In the genomic region with DNA sequence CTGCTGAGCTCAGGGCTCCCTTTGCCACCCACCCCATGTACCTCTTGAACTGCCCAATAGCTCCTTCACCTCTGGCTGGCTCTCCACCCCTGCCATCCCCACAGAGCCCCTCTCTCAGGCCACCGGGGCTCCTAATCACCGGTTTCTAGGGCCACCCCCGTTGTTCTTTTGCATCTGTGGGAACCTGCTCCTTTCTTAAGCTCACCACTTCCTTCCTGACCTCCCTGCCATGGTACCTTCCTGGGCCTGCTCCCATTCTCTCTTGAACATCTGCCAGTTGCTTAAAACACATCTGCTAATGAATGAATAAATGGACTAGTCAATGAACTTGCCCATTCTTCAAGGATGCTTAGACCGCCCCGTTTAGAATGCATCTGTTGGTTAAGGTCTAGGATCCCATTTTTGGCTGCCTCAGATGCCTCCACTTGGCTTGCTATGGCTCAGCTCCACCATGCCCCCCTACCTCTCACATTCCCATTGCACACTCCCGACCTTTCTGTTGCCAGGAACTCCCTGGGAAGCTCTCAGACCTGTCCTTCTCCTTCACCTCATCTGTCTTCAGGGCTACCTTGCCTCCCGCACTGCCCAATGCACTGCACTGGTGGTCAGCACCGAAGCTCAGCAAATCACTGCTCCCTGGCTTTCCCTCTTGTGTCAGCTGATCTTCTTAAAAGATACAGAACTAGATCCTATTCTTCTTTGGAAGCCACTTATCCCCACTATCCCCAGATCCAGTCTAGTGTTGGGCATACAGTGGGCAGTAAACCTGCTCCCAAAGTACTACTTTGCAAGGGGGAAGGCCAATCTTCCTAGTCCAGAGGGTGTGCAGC, we compare ENCODE assay signal across 10 cellular contexts. TPM values are rescaled to one million over a fixed set of nuclear protein-coding genes. Genes with fewer than 3 reads are reported as not detected.
A peak's percentile ranks its signal among the peaks of the same experiment; 100 is the strongest.
DNase-seq lines count a peak whose midpoint lies in the region; ATAC-seq, FAIRE-seq and TF ChIP-seq lines count a peak whose summit lies in the region.
"Had no signal": no experiment of that assay in that cellular context is flagged by ENCODE, and none has a peak within 500 bp of the region (broad histone marks: within the 10 kb centered on the region; RNA-seq: fewer than 3 reads in every experiment).

No MANE protein-coding gene starts in this region.

- peaks cover 31% of the 10 kb centered on the region for H3K36me3 Mint-ChIP-seq in progenitor cell of endocrine pancreas (ENCODE audit: insufficient read depth)

- no TSS peak for BruUV-seq in OCI-LY7 (replicated peaks; lab: Mats Ljungman, UMichigan)
- BruUV-seq in endothelial cell of umbilical vein (replicated peaks; lab: Mats Ljungman, UMichigan) = no TSS peak

- POLR2A ChIA-PET in OCI-LY7 (lab: Charles Lee) = no interaction called here
- POLR2A ChIA-PET in endothelial cell of umbilical vein (lab: Charles Lee) = interaction anchor here (1.5 to 5.7 kb wide), 6 partner anchors 8 to 120 kb away, joined by 3 to 63 read pairs (median 12); partner anchors contain the start of gene AMOTL2

- no peaks in the 10 kb centered on the region for H3K27me3 Mint-ChIP-seq in progenitor cell of endocrine pancreas

- no peaks in the 10 kb centered on the region for H3K79me2 ChIP-seq in OCI-LY7 (ENCODE audit: insufficient read depth, low read depth, low read length)
- peaks cover 65% of the 10 kb centered on the region for H3K79me2 ChIP-seq in endothelial cell of umbilical vein (ENCODE audit: control insufficient read depth, insufficient read depth, low read length)

- dilution Hi-C loops in endothelial cell of umbilical vein (cut with MboI; ENCODE audit: extremely low pct_ligation_motif_present, low sequenced_read_pairs) = no loop called here

- intact Hi-C loops in OCI-LY7 (cut with micrococcal nuclease; ENCODE audit: unreplicated experiment) (no loop called here), endothelial cell of umbilical vein (cut with micrococcal nuclease) (loop anchor here (1.0 to 10.0 kb wide), 6 partner anchors 8 to 790 kb away; partner anchors contain the start of gene CDV3)

- H3K36me3 ChIP-seq in OCI-LY7 (ENCODE audit: insufficient read depth, low read length) = no peaks in the 10 kb centered on the region
- peaks cover 61 to 76% of the 10 kb centered on the region in 2 experiments for H3K36me3 ChIP-seq in endothelial cell of umbilical vein (ENCODE audit: control insufficient read depth in 2 of 2, extremely low read depth in 1 of 2, insufficient read depth in 2 of 2, low read length in 2 of 2)

- H3K4me2 ChIP-seq in OCI-LY7 (ENCODE audit: low read length) (peak overlapping the region; percentile 45), endothelial cell of umbilical vein (ENCODE audit: insufficient read depth, low read length) (peak overlapping the region; percentile 23)

- peak; percentile 84 for FAIRE-seq in endothelial cell of umbilical vein (lab: Jason Lieb, UNC)
- FAIRE-seq: GM18507 had no signal

- DNase-seq in GF-D8 (lab: John Stamatoyannopoulos, UW) (peak; percentile 4), OCI-LY7 (ENCODE audit: low spot score) (peak; percentile 32), endothelial cell of umbilical vein (ENCODE audit: low read depth, low spot score) (peak; percentile 44), progenitor cell of endocrine pancreas (ENCODE audit: low spot score, unreplicated experiment) (no peak), NAMALWA (ENCODE audit: low spot score) (no peak)
- DNase-seq: stimulated activated CD4-positive, alpha-beta T cell treated with anti-CD3 and anti-CD28 coated beads, Interleukin-1b, Interleukin-23, amount 100 ng/mL, for 48 hours had no signal

- H2AFZ ChIP-seq in OCI-LY7 (ENCODE audit: low read length) (no peak overlapping the region), endothelial cell of umbilical vein (ENCODE audit: low read depth, low read length) (no peak overlapping the region)

- TF ChIP-seq CTCF in OCI-LY7 (conservative IDR thresholded peaks at IDR 0.05; ENCODE audit: low read length) (no peak), endothelial cell of umbilical vein (IDR thresholded peaks at IDR 0.05; ENCODE audit: extremely low read depth in 1 of 2, insufficient read depth in 1 of 2, low read depth in 1 of 2, low read length in 2 of 2) (no peak), progenitor cell of endocrine pancreas (IDR thresholded peaks at IDR 0.05; ENCODE audit: unreplicated experiment) (no peak)

- no peaks in the 10 kb centered on the region for H4K20me1 ChIP-seq in OCI-LY7 (ENCODE audit: insufficient read depth, low read length)
- H4K20me1 ChIP-seq in endothelial cell of umbilical vein (replicated peaks; ENCODE audit: control insufficient read depth, extremely low read depth, insufficient read depth, low read length) = no peaks in the 10 kb centered on the region

- H3K9me3 Mint-ChIP-seq in progenitor cell of endocrine pancreas (ENCODE audit: low read depth) = no peaks in the 10 kb centered on the region

- peak overlapping the region; percentile 96 for H3K27ac Mint-ChIP-seq in progenitor cell of endocrine pancreas

- peak overlapping the region; percentile 52 for H3K9ac ChIP-seq in endothelial cell of umbilical vein (replicated peaks; ENCODE audit: extremely low read depth, insufficient read depth, low read length)

- no peaks in the 10 kb centered on the region for H3K27me3 ChIP-seq in endothelial cell of umbilical vein (ENCODE audit: control insufficient read depth in 2 of 2, insufficient read depth in 2 of 2, low read length in 2 of 2)

- H3K4me3 Mint-ChIP-seq in progenitor cell of endocrine pancreas (ENCODE audit: low read depth) = peak overlapping the region; percentile 67

- no peak overlapping the region for H3K27ac ChIP-seq in OCI-LY7 (ENCODE audit: low read depth, low read length, poor library complexity, severe bottlenecking)
- peak overlapping the region; percentile 76 for H3K27ac ChIP-seq in endothelial cell of umbilical vein (ENCODE audit: insufficient read depth, low read depth, low read length)

- CTCF ChIA-PET in OCI-LY7 (lab: Charles Lee; ENCODE audit: unreplicated experiment) = interaction anchor here (0.8 kb wide), 1 partner anchor 17 kb away, joined by 3 read pairs; no protein-coding TSS in a partner anchor
- CTCF ChIA-PET in endothelial cell of umbilical vein (lab: Charles Lee) = interaction anchor here (1.1 to 4.7 kb wide), 11 partner anchors 9 to 110 kb away, joined by 3 to 40 read pairs (median 9); partner anchors contain the start of gene AMOTL2

- H3K9me2 ChIP-seq in OCI-LY7 (ENCODE audit: insufficient read depth, low read length) = no peaks in the 10 kb centered on the region

- TF ChIP-seq POLR2A in endothelial cell of umbilical vein (IDR thresholded peaks at IDR 0.05; ENCODE audit: low read depth, low read length) = no peak

- ATAC-seq in GM19397 (IDR thresholded peaks at IDR 0.05; ENCODE audit: unreplicated experiment) = no peak
- no peak for ATAC-seq in HG02884 (IDR thresholded peaks at IDR 0.05; ENCODE audit: unreplicated experiment)
- ATAC-seq in HG03354 (IDR thresholded peaks at IDR 0.05; ENCODE audit: poor library complexity, severe bottlenecking, unreplicated experiment) = no peak

- H3K9me1 ChIP-seq in endothelial cell of umbilical vein (replicated peaks; ENCODE audit: control insufficient read depth, extremely low read depth, insufficient read depth, low read length) = no peaks in the 10 kb centered on the region

- H3K9me3 ChIP-seq in OCI-LY7 (ENCODE audit: low read length) (no peaks in the 10 kb centered on the region), endothelial cell of umbilical vein (replicated peaks; ENCODE audit: control insufficient read depth, insufficient read depth, low read length) (no peaks in the 10 kb centered on the region)

- no peak overlapping the region for H3K4me3 ChIP-seq in OCI-LY7 (ENCODE audit: low read depth, low read length, poor library complexity, severe bottlenecking)
- no peak overlapping the region for H3K4me3 ChIP-seq in endothelial cell of umbilical vein (replicated peaks in 1 of 3; ENCODE audit: insufficient read depth in 1 of 3, low read depth in 1 of 3, low read length in 3 of 3)

- H3K4me1 ChIP-seq in OCI-LY7 (ENCODE audit: insufficient read depth, low read length, poor library complexity, severe bottlenecking) (peaks cover 14% of the 10 kb centered on the region), endothelial cell of umbilical vein (ENCODE audit: control insufficient read depth, extremely low read depth, insufficient read depth, low read length) (peaks cover 72% of the 10 kb centered on the region)

- H3K4me1 Mint-ChIP-seq in progenitor cell of endocrine pancreas (ENCODE audit: low read depth) = peaks cover 35% of the 10 kb centered on the region

TF ChIP-seq in endothelial cell of umbilical vein, 7 proteins besides CTCF, POLR2A, EP300 and RAD21:
- TF ChIP-seq GATA2 (IDR thresholded peaks at IDR 0.05; ENCODE audit: insufficient read depth, insufficient read length, low read depth, low read length) = no peak
- no peak for TF ChIP-seq FOS (IDR thresholded peaks at IDR 0.05; ENCODE audit: borderline replicate concordance, insufficient read depth, low read length)
- TF ChIP-seq JUN (IDR thresholded peaks at IDR 0.05; ENCODE audit: borderline replicate concordance, insufficient read depth, insufficient read length, low read depth) = no peak
- TF ChIP-seq EZH2 (IDR thresholded peaks at IDR 0.05; ENCODE audit: borderline replicate concordance, low read depth, low read length, severe bottlenecking) = no peak
- TF ChIP-seq POLR2AphosphoS5 (IDR thresholded peaks at IDR 0.05; ENCODE audit: insufficient read depth, low read depth, low read length) = no peak
- TF ChIP-seq, protein P1, sequence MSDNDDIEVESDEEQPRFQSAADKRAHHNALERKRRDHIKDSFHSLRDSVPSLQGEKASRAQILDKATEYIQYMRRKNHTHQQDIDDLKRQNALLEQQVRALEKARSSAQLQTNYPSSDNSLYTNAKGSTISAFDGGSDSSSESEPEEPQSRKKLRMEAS (IDR thresholded peaks at IDR 0.05; ENCODE audit: insufficient read depth, insufficient read length) = no peak
- no peak for TF ChIP-seq MYC (IDR thresholded peaks at IDR 0.05; ENCODE audit: low read depth, low read length)

RNA-seq across cellular contexts. Expression of gene AMOTL2, which starts 9.1 kb away (rescaled TPM):
- total RNA-seq in OCI-LY7 (2014; rRNA removed; shearing (Covaris generic)) = not detected in 2 replicates
- total RNA-seq in OCI-LY7 (2022) = not detected in 2 replicates
- total RNA-seq in endothelial cell of umbilical vein = 145 and 167 TPM in 2 replicates
- 129 and 130 TPM in 2 replicates for polyA plus RNA-seq in endothelial cell of umbilical vein
- polyA plus RNA-seq in endothelial cell of umbilical vein (2011; cell fraction: cytosol; rRNA removed) = 123 and 135 TPM in 2 replicates
- polyA plus RNA-seq in endothelial cell of umbilical vein (2011; cell fraction: nucleus; rRNA removed) = 200 and 222 TPM in 2 replicates
- 67.7 and 69.8 TPM in 2 replicates for polyA plus RNA-seq in endothelial cell of umbilical vein (2012)
- 186 and 195 TPM in 2 replicates for polyA minus RNA-seq in endothelial cell of umbilical vein
- polyA minus RNA-seq in endothelial cell of umbilical vein (2011; cell fraction: cytosol; rRNA and poly(A)+ RNA removed) = 41.2 TPM
- 95.7 and 170 TPM in 2 replicates for polyA minus RNA-seq in endothelial cell of umbilical vein (2011; cell fraction: nucleus; rRNA and poly(A)+ RNA removed)
- total RNA-seq in progenitor cell of endocrine pancreas = 93.2 and 94.4 TPM in 2 replicates

Comparison
In these comparisons a context has a peak if more than half of its experiments do, and no peak if none do; other contexts are left out.
1. DNase-seq: peak in GF-D8 (single experiment), OCI-LY7 (single experiment) and endothelial cell of umbilical vein (single experiment); none in progenitor cell of endocrine pancreas (single experiment) and NAMALWA (single experiment).
2. RNA of gene AMOTL2, which starts 9.1 kb away (total RNA-seq): 145 to 167 TPM in endothelial cell of umbilical vein and 93.2 to 94.4 TPM in progenitor cell of endocrine pancreas; not detected in OCI-LY7; every median in the first group is over 10 times any median in the second.